In the genomic region with DNA sequence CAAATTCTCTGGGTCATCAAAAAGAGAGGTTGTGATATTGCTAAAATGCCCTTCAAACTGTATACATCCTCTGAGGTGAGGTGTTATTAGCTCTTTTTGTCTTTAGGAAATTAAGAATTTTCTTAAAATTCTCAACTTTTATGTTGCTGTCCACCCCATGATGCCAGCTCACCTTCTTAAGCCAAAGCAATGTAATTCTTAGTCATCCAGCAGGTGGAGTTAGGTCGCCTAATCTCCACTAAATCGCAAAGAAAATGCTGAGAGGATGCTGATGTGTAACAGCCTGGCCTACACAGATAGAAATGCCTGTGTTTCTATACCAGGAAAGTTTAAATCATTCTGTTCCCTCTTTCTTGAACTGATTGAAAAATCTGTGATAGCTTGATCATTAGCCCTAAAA, we compare ENCODE assay signal across 9 cellular contexts.
DNase-seq lines count a peak whose midpoint lies in the region; ATAC-seq and TF ChIP-seq lines count a peak whose summit lies in the region.
"Had no signal": no experiment of that assay in that cellular context is flagged by ENCODE, and none has a peak within 500 bp of the region (broad histone marks: within the 10 kb centered on the region; RNA-seq: fewer than 3 reads in every experiment).

No MANE protein-coding gene starts in this region.

- no peak overlapping the region for H3K4me3 Mint-ChIP-seq in activated B cell treated with CpG ODN at 0.5 μM for 24 hours
- H3K4me3 Mint-ChIP-seq: IgD-negative memory B cell had no signal

- H3K9me3 Mint-ChIP-seq in activated B cell treated with CpG ODN at 0.5 μM for 24 hours = no peaks in the 10 kb centered on the region
- H3K9me3 Mint-ChIP-seq: IgD-negative memory B cell had no signal

- CTCF ChIA-PET in activated B cell treated with CpG ODN at 0.5 μM for 24 hours (lab: Charles Lee) = interaction anchor here (0.7 to 3.1 kb wide), 11 partner anchors 16 to 922 kb away, joined by 3 to 23 read pairs (median 4); partner anchors contain the start of gene ALCAM

- no peak overlapping the region for H3K27ac ChIP-seq in tibial artery

- no peaks in the 10 kb centered on the region for H3K27me3 Mint-ChIP-seq in activated B cell treated with CpG ODN at 0.5 μM for 24 hours
- H3K27me3 Mint-ChIP-seq: IgD-negative memory B cell had no signal

- H3K4me1 Mint-ChIP-seq in activated B cell treated with CpG ODN at 0.5 μM for 24 hours = peaks cover 3% of the 10 kb centered on the region

- TF ChIP-seq CTCF in activated B cell treated with CpG ODN at 0.5 μM for 24 hours (IDR thresholded peaks at IDR 0.05) (no peak), tibial artery (IDR thresholded peaks at IDR 0.05) (peak in 1 of 2 experiments; percentile 16)

- intact Hi-C loops in activated B cell treated with CpG ODN at 0.5 μM for 24 hours (cut with micrococcal nuclease) (loop anchor here (1.0 to 2.0 kb wide), 3 partner anchors 324 to 923 kb away; no protein-coding TSS in a partner anchor), tibial artery (cut with DNase I; ENCODE audit: low total_unique reads) (no loop called here)

- no peaks in the 10 kb centered on the region for H3K36me3 Mint-ChIP-seq in activated B cell treated with CpG ODN at 0.5 μM for 24 hours (ENCODE audit: low read depth)
- H3K36me3 Mint-ChIP-seq: IgD-negative memory B cell had no signal

- H3K36me3 ChIP-seq in tibial artery = no peaks in the 10 kb centered on the region

- no peak overlapping the region for H3K4me3 ChIP-seq in tibial artery

- no peak overlapping the region for H3K27ac Mint-ChIP-seq in activated B cell treated with CpG ODN at 0.5 μM for 24 hours
- H3K27ac Mint-ChIP-seq: IgD-negative memory B cell had no signal

- peak; percentile 86 for ATAC-seq in GM18508 (IDR thresholded peaks at IDR 0.05; ENCODE audit: insufficient read depth, unreplicated experiment)
- ATAC-seq in HG02852 (IDR thresholded peaks at IDR 0.05; ENCODE audit: unreplicated experiment) = peak; percentile 96
- peak; percentile 67 for ATAC-seq in activated B cell treated with CpG ODN at 0.5 μM for 24 hours (ENCODE audit: low read depth)
- no peak for ATAC-seq in HG02840 (IDR thresholded peaks at IDR 0.05; ENCODE audit: low FRiP score, unreplicated experiment)

- no peaks in the 10 kb centered on the region for H3K27me3 ChIP-seq in tibial artery

- peaks cover 0 to 4% (median 0%) of the 10 kb centered on the region in 4 donors for H3K4me1 ChIP-seq in tibial artery

- POLR2A ChIA-PET in activated B cell treated with CpG ODN at 0.5 μM for 24 hours (lab: Charles Lee) = no interaction called here

- H3K9me3 ChIP-seq in tibial artery = no peaks in the 10 kb centered on the region

- DNase-seq in AG20443 (ENCODE audit: low spot score) (peak; percentile 26), NCI-H146 treated with DMSO at 0.1 percent for 48 hours (lab: John Stamatoyannopoulos, UW; ENCODE audit: unreplicated experiment) (peak; percentile 89), activated B cell treated with CpG ODN at 0.5 μM for 24 hours (no peak), kidney tubule cell (ENCODE audit: low spot score) (peak; percentile 58), tibial artery (no peak)

Comparison
In these comparisons a context has a peak if more than half of its experiments do, and no peak if none do; other contexts are left out.
1. DNase-seq: peak in AG20443 (single experiment), NCI-H146 treated with DMSO at 0.1 percent for 48 hours (single experiment) and kidney tubule cell (single experiment); none in activated B cell treated with CpG ODN at 0.5 μM for 24 hours (single experiment) and tibial artery (0 of 2).